1 cellular context compared by ENCODE assay signal in genomic region chr1:71312545-71312944, GRCh38.
TF ChIP-seq lines count a peak whose summit lies in the region.

No MANE protein-coding gene starts in this region.

TF ChIP-seq in HEK293, 187 proteins besides CTCF, POLR2A, EP300 and RAD21 (continued from another document):
- TF ChIP-seq, protein P1, sequence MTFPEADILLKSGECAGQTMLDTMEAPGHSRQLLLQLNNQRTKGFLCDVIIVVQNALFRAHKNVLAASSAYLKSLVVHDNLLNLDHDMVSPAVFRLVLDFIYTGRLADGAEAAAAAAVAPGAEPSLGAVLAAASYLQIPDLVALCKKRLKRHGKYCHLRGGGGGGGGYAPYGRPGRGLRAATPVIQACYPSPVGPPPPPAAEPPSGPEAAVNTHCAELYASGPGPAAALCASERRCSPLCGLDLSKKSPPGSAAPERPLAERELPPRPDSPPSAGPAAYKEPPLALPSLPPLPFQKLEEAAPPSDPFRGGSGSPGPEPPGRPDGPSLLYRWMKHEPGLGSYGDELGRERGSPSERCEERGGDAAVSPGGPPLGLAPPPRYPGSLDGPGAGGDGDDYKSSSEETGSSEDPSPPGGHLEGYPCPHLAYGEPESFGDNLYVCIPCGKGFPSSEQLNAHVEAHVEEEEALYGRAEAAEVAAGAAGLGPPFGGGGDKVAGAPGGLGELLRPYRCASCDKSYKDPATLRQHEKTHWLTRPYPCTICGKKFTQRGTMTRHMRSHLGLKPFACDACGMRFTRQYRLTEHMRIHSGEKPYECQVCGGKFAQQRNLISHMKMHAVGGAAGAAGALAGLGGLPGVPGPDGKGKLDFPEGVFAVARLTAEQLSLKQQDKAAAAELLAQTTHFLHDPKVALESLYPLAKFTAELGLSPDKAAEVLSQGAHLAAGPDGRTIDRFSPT (tag by site-specific recombination; IDR thresholded peaks at IDR 0.05): no peak
- no peak for TF ChIP-seq SP3 (tag by site-specific recombination; IDR thresholded peaks at IDR 0.05)
- TF ChIP-seq, protein P2, sequence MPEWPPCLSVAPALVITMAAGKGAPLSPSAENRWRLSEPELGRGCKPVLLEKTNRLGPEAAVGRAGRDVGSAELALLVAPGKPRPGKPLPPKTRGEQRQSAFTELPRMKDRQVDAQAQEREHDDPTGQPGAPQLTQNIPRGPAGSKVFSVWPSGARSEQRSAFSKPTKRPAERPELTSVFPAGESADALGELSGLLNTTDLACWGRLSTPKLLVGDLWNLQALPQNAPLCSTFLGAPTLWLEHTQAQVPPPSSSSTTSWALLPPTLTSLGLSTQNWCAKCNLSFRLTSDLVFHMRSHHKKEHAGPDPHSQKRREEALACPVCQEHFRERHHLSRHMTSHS (tag by site-specific recombination; IDR thresholded peaks at IDR 0.05): no peak
- TF ChIP-seq ZNF677 (tag by site-specific recombination; IDR thresholded peaks at IDR 0.05): no peak
- TF ChIP-seq ZNF654 (tag by site-specific recombination; IDR thresholded peaks at IDR 0.05; ENCODE audit: low read depth): 0 out of 2 replicates have a peak, but pooled peaks have one; percentile 7
- no peak for TF ChIP-seq ZNF302 (tag by site-specific recombination; IDR thresholded peaks at IDR 0.05; ENCODE audit: low read depth)
